ENCODE assay signal across 15 cellular contexts in the genomic region with DNA sequence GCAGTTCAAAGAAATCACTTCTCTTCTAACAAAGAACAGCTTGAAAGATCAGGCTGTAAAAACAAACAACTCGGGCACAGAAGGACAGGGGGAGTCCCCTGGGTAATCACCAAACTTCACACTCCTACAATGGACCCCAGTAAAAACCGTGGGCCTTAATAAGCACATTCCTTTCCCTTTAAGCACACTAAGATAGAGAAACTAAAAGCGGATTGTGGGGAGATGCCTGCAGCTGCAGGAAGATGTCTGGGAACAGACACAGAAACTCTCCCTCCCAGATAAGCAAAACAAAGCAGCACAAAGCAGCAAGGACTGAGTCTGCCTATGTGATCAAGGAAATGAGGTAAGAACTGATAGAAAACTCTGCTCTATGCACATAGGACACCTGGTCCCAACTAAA. TPM values are rescaled to one million over a fixed set of nuclear protein-coding genes. Genes with fewer than 3 reads are reported as not detected.
DNase-seq lines count a peak whose midpoint lies in the region; ATAC-seq and TF ChIP-seq lines count a peak whose summit lies in the region.
"Had no signal": no experiment of that assay in that cellular context is flagged by ENCODE, and none has a peak within 500 bp of the region (broad histone marks: within the 10 kb centered on the region; RNA-seq: fewer than 3 reads in every experiment).

No MANE protein-coding gene starts in this region.

- H3K9ac ChIP-seq in smooth muscle cell (ENCODE audit: low read depth), result peak overlapping the region; percentile 48

- WGBS in smooth muscle cell (ENCODE audit: low lambda C conversion rate), result 27% methylated on average over 3 of the region's 3 CpGs

- H3K4me1 Mint-ChIP-seq in activated T-cell treated with anti-CD3 and anti-CD28 coated beads, Interleukin-2, amount 50 U/mL, for 72 hours (ENCODE audit: low read depth), result peaks cover 9% of the 10 kb centered on the region
- peaks cover 22% of the 10 kb centered on the region for H3K4me1 Mint-ChIP-seq in activated naive CD8-positive, alpha-beta T cell (ENCODE audit: low read depth)

- peaks cover 13 to 21% of the 10 kb centered on the region in 2 donors for H3K36me3 Mint-ChIP-seq in activated T-cell treated with anti-CD3 and anti-CD28 coated beads, Interleukin-2, amount 50 U/mL, for 72 hours (ENCODE audit: insufficient read depth in 2 of 2)
- peaks cover 18% of the 10 kb centered on the region for H3K36me3 Mint-ChIP-seq in activated naive CD8-positive, alpha-beta T cell

- no peak for ATAC-seq in activated T-cell treated with anti-CD3 and anti-CD28 coated beads, Interleukin-2, amount 50 U/mL, for 72 hours (replicated peaks in 1 of 2)
- ATAC-seq in GM21515 (IDR thresholded peaks at IDR 0.05; ENCODE audit: unreplicated experiment), result no peak
- no peak for ATAC-seq in GM21447 (IDR thresholded peaks at IDR 0.05; ENCODE audit: unreplicated experiment)
- ATAC-seq: esophagus mucosa had no signal

- H3K4me3 Mint-ChIP-seq in activated T-cell treated with anti-CD3 and anti-CD28 coated beads, Interleukin-2, amount 50 U/mL, for 72 hours, result peak overlapping the region; percentile 8 to 22
- peak overlapping the region; percentile 68 for H3K4me3 Mint-ChIP-seq in activated naive CD8-positive, alpha-beta T cell

- TF ChIP-seq CTCF in smooth muscle cell (IDR thresholded peaks at IDR 0.05; ENCODE audit: borderline replicate concordance, insufficient read depth, poor library complexity, severe bottlenecking), result no peak

- no peaks in the 10 kb centered on the region for H3K36me3 ChIP-seq in smooth muscle cell (ENCODE audit: low read depth)

- H3K27ac Mint-ChIP-seq in activated T-cell treated with anti-CD3 and anti-CD28 coated beads, Interleukin-2, amount 50 U/mL, for 72 hours, result peak overlapping the region; percentile 19
- H3K27ac Mint-ChIP-seq in activated naive CD8-positive, alpha-beta T cell, result peak overlapping the region; percentile 88

- H3K4me1 ChIP-seq in smooth muscle cell (ENCODE audit: low read depth), result peaks cover 12% of the 10 kb centered on the region

- H4K20me1 ChIP-seq in smooth muscle cell (ENCODE audit: low read depth), result no peaks in the 10 kb centered on the region

- H3K4me2 ChIP-seq in smooth muscle cell, result peak overlapping the region; percentile 55

- peak overlapping the region; percentile 29 for H2AFZ ChIP-seq in smooth muscle cell (ENCODE audit: low read depth)

- H3K9me3 Mint-ChIP-seq in activated T-cell treated with anti-CD3 and anti-CD28 coated beads, Interleukin-2, amount 50 U/mL, for 72 hours, result peaks cover 10 to 12% of the 10 kb centered on the region in 2 donors
- H3K9me3 Mint-ChIP-seq in activated naive CD8-positive, alpha-beta T cell (ENCODE audit: low read depth), result peaks cover 7% of the 10 kb centered on the region

- no peaks in the 10 kb centered on the region for H3K79me2 ChIP-seq in smooth muscle cell (ENCODE audit: low read depth)

- peak overlapping the region; percentile 67 for H3K27ac ChIP-seq in smooth muscle cell (ENCODE audit: low read depth)

- H3K27me3 ChIP-seq in smooth muscle cell (ENCODE audit: low read depth), result no peaks in the 10 kb centered on the region

- no peak overlapping the region for H3K4me3 ChIP-seq in smooth muscle cell

- H3F3A ChIP-seq in smooth muscle cell (ENCODE audit: low read depth), result no peaks in the 10 kb centered on the region

- H3K27me3 Mint-ChIP-seq in activated T-cell treated with anti-CD3 and anti-CD28 coated beads, Interleukin-2, amount 50 U/mL, for 72 hours (ENCODE audit: low read depth), result no peaks in the 10 kb centered on the region
- no peaks in the 10 kb centered on the region for H3K27me3 Mint-ChIP-seq in activated naive CD8-positive, alpha-beta T cell

- no peak for DNase-seq in activated T-cell treated with anti-CD3 and anti-CD28 coated beads, Interleukin-2, amount 50 U/mL, for 72 hours
- no peak for DNase-seq in activated T-cell treated with anti-CD3 and anti-CD28 coated beads for 4 hours
- DNase-seq in fibroblast of the conjunctiva (ENCODE audit: low read depth), result peak; percentile 37
- DNase-seq in smooth muscle cell (lab: John Stamatoyannopoulos, UW; ENCODE audit: unreplicated experiment), result no peak
- DNase-seq in NCI-H2227 (lab: John Stamatoyannopoulos, UW; ENCODE audit: unreplicated experiment), result no peak
- DNase-seq: ACHN; activated CD4-positive, alpha-beta T cell treated with anti-CD3 and anti-CD28 coated beads, Interleukin-2, amount 50 U/mL, for 4 hours; kidney; NCI-H1105 treated with DMSO at 0.1 percent for 48 hours; NCI-H748 treated with DMSO at 0.1 percent for 48 hours; SW 1271 had no signal

- H3K9me3 ChIP-seq in smooth muscle cell (replicated peaks; ENCODE audit: low read depth), result peaks cover 8% of the 10 kb centered on the region

RNA-seq across cellular contexts. Expression of a gene that starts 37.6 kb away (rescaled TPM):
- 10 to 100 TPM; 27.2 to 31.3 TPM for total RNA-seq in activated T-cell treated with anti-CD3 and anti-CD28 coated beads, Interleukin-2, amount 50 U/mL, for 72 hours
- 19.4 and 37.7 TPM in 2 replicates for total RNA-seq in smooth muscle cell
- 30.3 and 34.6 TPM in 2 replicates for polyA plus RNA-seq in smooth muscle cell
